In genomic region chr7:95589031-95589430, GRCh38 we compare ENCODE assay signal across 21 cellular contexts. TPM values are rescaled to one million over a fixed set of nuclear protein-coding genes. Genes with fewer than 3 reads are reported as not detected.
DNase-seq lines count a peak whose midpoint lies in the region; ATAC-seq and TF ChIP-seq lines count a peak whose summit lies in the region.
"Had no signal": no experiment of that assay in that cellular context is flagged by ENCODE, and none has a peak within 500 bp of the region (broad histone marks: within the 10 kb centered on the region; RNA-seq: fewer than 3 reads in every experiment).

No MANE protein-coding gene starts in this region.

- H3K27ac ChIP-seq in Peyer's patch (peak overlapping the region in 2 of 4 donors; percentile 73 to 91), dorsolateral prefrontal cortex (peak overlapping the region in 56 of 59 donors; percentile 3 to 98 (median 85)), thyroid gland (peak overlapping the region in 2 of 3 donors; percentile 99 to 100), endodermal cell (ENCODE audit: low read depth, low read length) (no peak overlapping the region)
- H3K27ac ChIP-seq: cardiac muscle cell, neutrophil had no signal

- no peaks in the 10 kb centered on the region for H3K9me3 Mint-ChIP-seq in effector memory CD8-positive, alpha-beta T cell
- H3K9me3 Mint-ChIP-seq in activated naive CD8-positive, alpha-beta T cell treated with anti-CD3 and anti-CD28 coated beads for 36 hours = no peaks in the 10 kb centered on the region
- no peaks in the 10 kb centered on the region for H3K9me3 Mint-ChIP-seq in endodermal cell
- H3K9me3 Mint-ChIP-seq: activated naive CD8-positive, alpha-beta T cell treated with anti-CD3 and anti-CD28 coated beads, Interleukin-2, amount 10 ng/mL, durations not matched to agents 7 days and 5 days had no signal

- H3K27me3 ChIP-seq in Peyer's patch = no peaks in the 10 kb centered on the region
- no peaks in the 10 kb centered on the region for H3K27me3 ChIP-seq in dorsolateral prefrontal cortex
- no peaks in the 10 kb centered on the region for H3K27me3 ChIP-seq in thyroid gland
- peaks cover 22% of the 10 kb centered on the region for H3K27me3 ChIP-seq in endodermal cell (ENCODE audit: control insufficient read depth, insufficient read depth, low read length, poor library complexity, severe bottlenecking)
- H3K27me3 ChIP-seq: neutrophil had no signal

- H3K9me3 ChIP-seq in Peyer's patch = no peaks in the 10 kb centered on the region
- no peaks in the 10 kb centered on the region for H3K9me3 ChIP-seq in thyroid gland
- no peaks in the 10 kb centered on the region for H3K9me3 ChIP-seq in endodermal cell (ENCODE audit: control insufficient read depth, low read length)
- H3K9me3 ChIP-seq: neutrophil, thoracic aorta had no signal

- ATAC-seq in omental fat pad (ENCODE audit: low FRiP score) = peak; percentile 71
- no peak for ATAC-seq in effector memory CD8-positive, alpha-beta T cell (replicated peaks)
- ATAC-seq: activated CD4-positive, CD25-positive, alpha-beta regulatory T cell treated with anti-CD3 and anti-CD28 coated beads, Interleukin-2, amount 50 U/mL, for 24 hours; Panc1; SK-N-SH treated with all-trans-retinoic acid at 6 μM for 48 hours had no signal

- no peak overlapping the region for H3K9ac ChIP-seq in endodermal cell (ENCODE audit: extremely low read depth, low read length, poor library complexity, severe bottlenecking)

- no peaks in the 10 kb centered on the region for H3K36me3 Mint-ChIP-seq in effector memory CD8-positive, alpha-beta T cell (ENCODE audit: insufficient read depth)
- H3K36me3 Mint-ChIP-seq in activated naive CD8-positive, alpha-beta T cell treated with anti-CD3 and anti-CD28 coated beads for 36 hours = no peaks in the 10 kb centered on the region
- no peaks in the 10 kb centered on the region for H3K36me3 Mint-ChIP-seq in endodermal cell (ENCODE audit: low read depth)
- H3K36me3 Mint-ChIP-seq: activated naive CD8-positive, alpha-beta T cell treated with anti-CD3 and anti-CD28 coated beads, Interleukin-2, amount 10 ng/mL, durations not matched to agents 7 days and 5 days had no signal

- no peak overlapping the region for H3K4me3 Mint-ChIP-seq in effector memory CD8-positive, alpha-beta T cell
- no peak overlapping the region for H3K4me3 Mint-ChIP-seq in activated naive CD8-positive, alpha-beta T cell treated with anti-CD3 and anti-CD28 coated beads for 36 hours
- no peak overlapping the region for H3K4me3 Mint-ChIP-seq in endodermal cell
- H3K4me3 Mint-ChIP-seq: activated naive CD8-positive, alpha-beta T cell treated with anti-CD3 and anti-CD28 coated beads, Interleukin-2, amount 10 ng/mL, durations not matched to agents 7 days and 5 days had no signal

- TF ChIP-seq POLR2A in Peyer's patch (IDR thresholded peaks at IDR 0.05) (peak in 1 of 2 donors; percentile 26), thyroid gland (IDR thresholded peaks at IDR 0.05) (no peak)

- H3K4me3 ChIP-seq in Peyer's patch (peak overlapping the region in 3 of 4 donors; percentile 1 to 73 (median 63)), dorsolateral prefrontal cortex (peak overlapping the region in 26 of 59 donors; percentile 2 to 95 (median 20)), thyroid gland (replicated peaks in 1 of 3) (peak overlapping the region in 1 of 3 donors; percentile 93), endodermal cell (ENCODE audit: low read length) (no peak overlapping the region)
- H3K4me3 ChIP-seq: cardiac muscle cell had no signal

- TF ChIP-seq CTCF in Peyer's patch (IDR thresholded peaks at IDR 0.05) (no peak), dorsolateral prefrontal cortex (IDR thresholded peaks at IDR 0.05 in 54 of 56, conservative IDR thresholded peaks at IDR 0.05 in 2 of 56; ENCODE audit: low read depth in 1 of 56, partially characterized antibody in 56 of 56) (no peak), omental fat pad (IDR thresholded peaks at IDR 0.05) (no peak), thyroid gland (IDR thresholded peaks at IDR 0.05) (no peak), endodermal cell (conservative IDR thresholded peaks at IDR 0.05) (no peak)

- intact Hi-C loops in dorsolateral prefrontal cortex (cut with DNase I) (no loop called here), thyroid gland (cut with DNase I) (no loop called here)

- H3K4me1 ChIP-seq in Peyer's patch = peaks cover 0 to 6% (median 0%) of the 10 kb centered on the region in 4 donors
- peaks cover 40 to 68% of the 10 kb centered on the region in 2 donors for H3K4me1 ChIP-seq in thyroid gland
- peaks cover 3% of the 10 kb centered on the region for H3K4me1 ChIP-seq in endodermal cell (ENCODE audit: control insufficient read depth, insufficient read depth, low read length)

- H3K27ac Mint-ChIP-seq in effector memory CD8-positive, alpha-beta T cell = no peak overlapping the region
- H3K27ac Mint-ChIP-seq in activated naive CD8-positive, alpha-beta T cell treated with anti-CD3 and anti-CD28 coated beads for 36 hours = no peak overlapping the region
- H3K27ac Mint-ChIP-seq in endodermal cell = no peak overlapping the region
- H3K27ac Mint-ChIP-seq: activated naive CD8-positive, alpha-beta T cell treated with anti-CD3 and anti-CD28 coated beads, Interleukin-2, amount 10 ng/mL, durations not matched to agents 7 days and 5 days had no signal

- DNase-seq in Peyer's patch = no peak
- DNase-seq in dorsolateral prefrontal cortex = no peak
- no peak for DNase-seq in omental fat pad (ENCODE audit: low spot score)
- DNase-seq in thyroid gland = no peak
- no peak for DNase-seq in effector memory CD8-positive, alpha-beta T cell
- no peak for DNase-seq in activated naive CD8-positive, alpha-beta T cell treated with anti-CD3 and anti-CD28 coated beads for 36 hours
- no peak for DNase-seq in endodermal cell
- DNase-seq: activated CD8-positive, alpha-beta memory T cell treated with anti-CD3 and anti-CD28 coated beads for 24 hours; activated naive CD8-positive, alpha-beta T cell treated with anti-CD3 and anti-CD28 coated beads, Interleukin-2, amount 10 ng/mL, durations not matched to agents 7 days and 5 days; effector CD8-positive, alpha-beta T cell; hippocampal formation; NCI-H1105; NCI-H82; stimulated activated CD4-positive, alpha-beta T cell treated with anti-CD3 and anti-CD28 coated beads, Interleukin-2, amount 100 ng/mL, for 48 hours; T1000 had no signal

- H3K36me3 ChIP-seq in Peyer's patch = peaks cover 0 to 98% (median under 1%) of the 10 kb centered on the region in 3 donors
- H3K36me3 ChIP-seq in thyroid gland = peaks cover 94 to 100% of the 10 kb centered on the region in 2 donors
- no peaks in the 10 kb centered on the region for H3K36me3 ChIP-seq in endodermal cell (ENCODE audit: control insufficient read depth, insufficient read depth, low read length)
- H3K36me3 ChIP-seq: cardiac muscle cell, neutrophil had no signal

- no peaks in the 10 kb centered on the region for H3K4me1 Mint-ChIP-seq in effector memory CD8-positive, alpha-beta T cell (ENCODE audit: low read depth in 2 of 2)
- H3K4me1 Mint-ChIP-seq in activated naive CD8-positive, alpha-beta T cell treated with anti-CD3 and anti-CD28 coated beads for 36 hours = no peaks in the 10 kb centered on the region
- peaks cover 4% of the 10 kb centered on the region for H3K4me1 Mint-ChIP-seq in endodermal cell
- H3K4me1 Mint-ChIP-seq: activated naive CD8-positive, alpha-beta T cell treated with anti-CD3 and anti-CD28 coated beads, Interleukin-2, amount 10 ng/mL, durations not matched to agents 7 days and 5 days had no signal

- H3K27me3 Mint-ChIP-seq in effector memory CD8-positive, alpha-beta T cell = no peaks in the 10 kb centered on the region
- no peaks in the 10 kb centered on the region for H3K27me3 Mint-ChIP-seq in activated naive CD8-positive, alpha-beta T cell treated with anti-CD3 and anti-CD28 coated beads for 36 hours
- H3K27me3 Mint-ChIP-seq in endodermal cell (ENCODE audit: insufficient read depth) = peaks cover 7% of the 10 kb centered on the region
- H3K27me3 Mint-ChIP-seq: activated naive CD8-positive, alpha-beta T cell treated with anti-CD3 and anti-CD28 coated beads, Interleukin-2, amount 10 ng/mL, durations not matched to agents 7 days and 5 days had no signal

RNA-seq across cellular contexts. Expression of gene PDK4, which starts 7.3 kb away (rescaled TPM):
- total RNA-seq in Peyer's patch (100 to 1,000 TPM; 130 to 664 (median 240) TPM), dorsolateral prefrontal cortex (100 to 1,000 TPM in 29 of 120 experiments, 10 to 100 TPM in 91; 11.8 to 278 (median 65.1) TPM), omental fat pad (100 to 1,000 TPM; 511 to 996 (median 618) TPM), thyroid gland (100 to 1,000 TPM in 3 of 4 donors, 10 to 100 TPM in 1; 37.9 to 453 (median 141) TPM), endodermal cell (under 1 TPM; 0.42 to 0.73 TPM)
- not detected for total RNA-seq in activated naive CD8-positive, alpha-beta T cell treated with anti-CD3 and anti-CD28 coated beads for 36 hours
- polyA plus RNA-seq in endodermal cell (2013, experiment 1 of 2) = 1.6 TPM
- 0.58 TPM for polyA plus RNA-seq in endodermal cell (2013, experiment 2 of 2)

Comparison
In these comparisons a context has a peak if more than half of its experiments do, and no peak if none do; other contexts are left out.
1. RNA of gene PDK4, which starts 7.3 kb away (total RNA-seq): 511 to 996 TPM in omental fat pad, 130 to 664 TPM in Peyer's patch, 37.9 to 453 TPM in thyroid gland and 11.8 to 278 TPM in dorsolateral prefrontal cortex; 0.42 to 0.73 TPM in endodermal cell and not detected in activated naive CD8-positive, alpha-beta T cell treated with anti-CD3 and anti-CD28 coated beads for 36 hours; every median in the first group is over 4 times any median in the second.